ENCODE assay signal across 7 cellular contexts in genomic region chr22:39037071-39037470, GRCh38. TPM values are rescaled to one million over a fixed set of nuclear protein-coding genes. Genes with fewer than 3 reads are reported as not detected.
A peak's percentile ranks its signal among the peaks of the same experiment; 100 is the strongest.
DNase-seq lines count a peak whose midpoint lies in the region; ATAC-seq and TF ChIP-seq lines count a peak whose summit lies in the region.
"Not testable (repeated sequence)": the region's sequence is repeated elsewhere in the genome, so short reads cannot be mapped to it uniquely, and the experiment has no call there.

No MANE protein-coding gene starts in this region.

- peak overlapping the region; percentile 2 for H3K4me3 Mint-ChIP-seq in CD4-positive, alpha-beta T cell
- not testable (repeated sequence) for H3K4me3 Mint-ChIP-seq in H9; WTC11; activated CD8-positive, alpha-beta T cell treated with anti-CD3 and anti-CD28 coated beads, Interleukin-2, amount 10 ng/mL, durations not matched to agents 7 days and 5 days; activated naive CD8-positive, alpha-beta T cell; mesothelial cell of epicardium; stimulated activated memory B cell treated with anti-CD40 and anti-IgM and Interleukin-4, amounts not matched to agents 10 μg/mL and 1 μg/mL and 100 μg/mL, for 72 hours

- not testable (repeated sequence) for H3T11ph ChIP-seq in H9 (ENCODE audit: low read length)

- peaks cover 34% of the 10 kb centered on the region for H3K4me1 Mint-ChIP-seq in CD4-positive, alpha-beta T cell (ENCODE audit: low read depth)
- peaks cover 50 to 53% of the 10 kb centered on the region in 2 experiments for H3K4me1 Mint-ChIP-seq in H9
- peaks cover 63% of the 10 kb centered on the region for H3K4me1 Mint-ChIP-seq in WTC11
- peaks cover 35% of the 10 kb centered on the region for H3K4me1 Mint-ChIP-seq in activated CD8-positive, alpha-beta T cell treated with anti-CD3 and anti-CD28 coated beads, Interleukin-2, amount 10 ng/mL, durations not matched to agents 7 days and 5 days (ENCODE audit: low read depth)
- peaks cover 34% of the 10 kb centered on the region for H3K4me1 Mint-ChIP-seq in activated naive CD8-positive, alpha-beta T cell (ENCODE audit: low read depth)
- H3K4me1 Mint-ChIP-seq in mesothelial cell of epicardium, result peaks cover 22% of the 10 kb centered on the region
- H3K4me1 Mint-ChIP-seq in stimulated activated memory B cell treated with anti-CD40 and anti-IgM and Interleukin-4, amounts not matched to agents 10 μg/mL and 1 μg/mL and 100 μg/mL, for 72 hours, result peaks cover 29% of the 10 kb centered on the region

- H3K27me3 ChIP-seq in CD4-positive, alpha-beta T cell (ENCODE audit: control insufficient read depth, insufficient read depth, low read length); H9 (ENCODE audit: insufficient read depth, low read length): not testable (repeated sequence)

- H2BK15ac ChIP-seq in H9 (ENCODE audit: low read depth, low read length), result not testable (repeated sequence)

- not testable (repeated sequence) for H3K9me3 Mint-ChIP-seq in CD4-positive, alpha-beta T cell; H9; WTC11; activated CD8-positive, alpha-beta T cell treated with anti-CD3 and anti-CD28 coated beads, Interleukin-2, amount 10 ng/mL, durations not matched to agents 7 days and 5 days (ENCODE audit: insufficient read depth); activated naive CD8-positive, alpha-beta T cell (ENCODE audit: low read depth); mesothelial cell of epicardium; stimulated activated memory B cell treated with anti-CD40 and anti-IgM and Interleukin-4, amounts not matched to agents 10 μg/mL and 1 μg/mL and 100 μg/mL, for 72 hours

- not testable (repeated sequence) for H3K9ac ChIP-seq in H9 (ENCODE audit: extremely low read depth, insufficient read length, low read length)

- not testable (repeated sequence) for ATAC-seq in CD4-positive, alpha-beta T cell (ENCODE audit: poor library complexity); WTC11; activated CD8-positive, alpha-beta T cell treated with anti-CD3 and anti-CD28 coated beads, Interleukin-2, amount 10 ng/mL, durations not matched to agents 7 days and 5 days; stimulated activated memory B cell treated with anti-CD40 and anti-IgM and Interleukin-4, amounts not matched to agents 10 μg/mL and 1 μg/mL and 100 μg/mL, for 72 hours

- H3K18ac ChIP-seq in H9 (ENCODE audit: insufficient read length, low read depth, low read length), result not testable (repeated sequence)

- H4K20me1 ChIP-seq in H9 (ENCODE audit: control insufficient read depth, insufficient read depth, insufficient read length), result not testable (repeated sequence)

- not testable (repeated sequence) for H3K23ac ChIP-seq in H9 (ENCODE audit: insufficient read length, low read depth, low read length)

- H3K36me3 Mint-ChIP-seq in CD4-positive, alpha-beta T cell (ENCODE audit: low read depth); H9 (ENCODE audit: insufficient read depth in 1 of 3, low read depth in 3 of 3); WTC11; activated naive CD8-positive, alpha-beta T cell; mesothelial cell of epicardium: not testable (repeated sequence)
- peaks cover 23% of the 10 kb centered on the region for H3K36me3 Mint-ChIP-seq in activated CD8-positive, alpha-beta T cell treated with anti-CD3 and anti-CD28 coated beads, Interleukin-2, amount 10 ng/mL, durations not matched to agents 7 days and 5 days (ENCODE audit: low read depth)
- H3K36me3 Mint-ChIP-seq in stimulated activated memory B cell treated with anti-CD40 and anti-IgM and Interleukin-4, amounts not matched to agents 10 μg/mL and 1 μg/mL and 100 μg/mL, for 72 hours, result peaks cover 18% of the 10 kb centered on the region

- H3K79me2 ChIP-seq in H9 (ENCODE audit: insufficient read depth, low read length), result not testable (repeated sequence)

- not testable (repeated sequence) for H2BK5ac ChIP-seq in H9 (ENCODE audit: insufficient read length, low read length)

- H3K4ac ChIP-seq in H9 (ENCODE audit: low read depth, low read length), result not testable (repeated sequence)

- not testable (repeated sequence) for H2AFZ ChIP-seq in H9 (ENCODE audit: low read length)

- not testable (repeated sequence) for H2BK120ac ChIP-seq in H9 (ENCODE audit: low read depth, low read length, poor library complexity, severe bottlenecking)

- not testable (repeated sequence) for H2AK5ac ChIP-seq in H9 (ENCODE audit: insufficient read length, low read length)

- not testable (repeated sequence) for DNase-seq in CD4-positive, alpha-beta T cell; WTC11 (ENCODE audit: low spot score); activated CD8-positive, alpha-beta T cell treated with anti-CD3 and anti-CD28 coated beads, Interleukin-2, amount 10 ng/mL, durations not matched to agents 7 days and 5 days; mesothelial cell of epicardium (ENCODE audit: low spot score in 2 of 2, unreplicated experiment in 2 of 2)
- peak; percentile 32 for DNase-seq in H9

- H3K23me2 ChIP-seq in H9 (ENCODE audit: insufficient read length, low read depth, low read length, poor library complexity, severe bottlenecking), result not testable (repeated sequence)

- POLR2A ChIA-PET in CD4-positive, alpha-beta T cell (lab: Charles Lee); WTC11 (lab: Charles Lee); activated CD8-positive, alpha-beta T cell treated with anti-CD3 and anti-CD28 coated beads, Interleukin-2, amount 10 ng/mL, durations not matched to agents 7 days and 5 days (lab: Charles Lee): not testable (repeated sequence)

- intact Hi-C loops in CD4-positive, alpha-beta T cell (cut with DNase I, micrococcal nuclease), result not testable (repeated sequence)

- CTCF ChIA-PET in CD4-positive, alpha-beta T cell (lab: Charles Lee); WTC11 (lab: Charles Lee); activated CD8-positive, alpha-beta T cell treated with anti-CD3 and anti-CD28 coated beads, Interleukin-2, amount 10 ng/mL, durations not matched to agents 7 days and 5 days (lab: Charles Lee): not testable (repeated sequence)

- not testable (repeated sequence) for H4K5ac ChIP-seq in H9 (ENCODE audit: insufficient read length, low read depth, low read length)

- not testable (repeated sequence) for H3K14ac ChIP-seq in H9 (ENCODE audit: insufficient read depth, low read length)

- H3K56ac ChIP-seq in H9 (ENCODE audit: insufficient read length, low read depth, low read length), result not testable (repeated sequence)

- H3K27ac Mint-ChIP-seq in CD4-positive, alpha-beta T cell, result not testable (repeated sequence)
- H3K27ac Mint-ChIP-seq in H9 (peak overlapping the region in 2 of 3 experiments; percentile 7 to 69; a peak in 3 of 7 replicates), WTC11 (0 out of 2 replicates have a peak overlapping the region, but pooled peaks have one; percentile 50), mesothelial cell of epicardium (peak overlapping the region; percentile 32)
- H3K27ac Mint-ChIP-seq in activated CD8-positive, alpha-beta T cell treated with anti-CD3 and anti-CD28 coated beads, Interleukin-2, amount 10 ng/mL, durations not matched to agents 7 days and 5 days, result peak overlapping the region; percentile 48
- H3K27ac Mint-ChIP-seq in activated naive CD8-positive, alpha-beta T cell, result peak overlapping the region; percentile 80
- peak overlapping the region; percentile 55 for H3K27ac Mint-ChIP-seq in stimulated activated memory B cell treated with anti-CD40 and anti-IgM and Interleukin-4, amounts not matched to agents 10 μg/mL and 1 μg/mL and 100 μg/mL, for 72 hours

- H3K4me1 ChIP-seq in H9 (ENCODE audit: insufficient read depth, low read length), result not testable (repeated sequence)

- not testable (repeated sequence) for H4K91ac ChIP-seq in H9 (ENCODE audit: insufficient read length, low read depth, low read length)

- WGBS in H9 (ENCODE audit: extremely low coverage, insufficient read length, low lambda C conversion rate), result no CpG with 5 or more reads among the region's 2 CpGs

- H2BK20ac ChIP-seq in H9 (ENCODE audit: low read depth, low read length, poor library complexity, severe bottlenecking), result not testable (repeated sequence)

- not testable (repeated sequence) for H3K4me2 ChIP-seq in H9 (ENCODE audit: insufficient read depth, insufficient read length, low read length)

- not testable (repeated sequence) for H3K27ac ChIP-seq in CD4-positive, alpha-beta T cell (ENCODE audit: low read depth, low read length); H9 (ENCODE audit: insufficient read length, low read depth, low read length)

- not testable (repeated sequence) for H2BK12ac ChIP-seq in H9 (ENCODE audit: insufficient read length, low read depth, low read length)

- not testable (repeated sequence) for H3K79me1 ChIP-seq in H9 (ENCODE audit: insufficient read depth, low read depth, low read length, poor library complexity, severe bottlenecking)

- not testable (repeated sequence) for TF ChIP-seq CTCF in CD4-positive, alpha-beta T cell (IDR thresholded peaks at IDR 0.05); H9 (conservative IDR thresholded peaks at IDR 0.05); WTC11 (IDR thresholded peaks at IDR 0.05); mesothelial cell of epicardium (IDR thresholded peaks at IDR 0.05; ENCODE audit: unreplicated experiment)

- H3K27me3 Mint-ChIP-seq in CD4-positive, alpha-beta T cell; H9 (ENCODE audit: low read depth); WTC11 (ENCODE audit: low read depth); activated CD8-positive, alpha-beta T cell treated with anti-CD3 and anti-CD28 coated beads, Interleukin-2, amount 10 ng/mL, durations not matched to agents 7 days and 5 days (ENCODE audit: low read depth); activated naive CD8-positive, alpha-beta T cell; mesothelial cell of epicardium (ENCODE audit: low read depth); stimulated activated memory B cell treated with anti-CD40 and anti-IgM and Interleukin-4, amounts not matched to agents 10 μg/mL and 1 μg/mL and 100 μg/mL, for 72 hours: not testable (repeated sequence)

- not testable (repeated sequence) for H3K9me3 ChIP-seq in CD4-positive, alpha-beta T cell (ENCODE audit: control insufficient read depth, low read length); H9 (ENCODE audit: control insufficient read depth, low read depth, low read length)

- not testable (repeated sequence) for H4K8ac ChIP-seq in H9 (replicated peaks; ENCODE audit: insufficient read length, low read depth, low read length)

RNA-seq across cellular contexts. Expression of gene APOBEC3F, which starts 3.6 kb away (rescaled TPM):
- total RNA-seq in CD4-positive, alpha-beta T cell, result 1 to 10 TPM; 4.3 to 6.5 TPM
- total RNA-seq in H9 (2021) (8.9 and 11.6 TPM in 2 replicates), WTC11 (2021) (8.7 to 13.1 TPM (median 11.0 TPM) in 3 replicates), mesothelial cell of epicardium (19.0 to 23.8 TPM (median 21.4 TPM) in 3 replicates)
- total RNA-seq in activated CD8-positive, alpha-beta T cell treated with anti-CD3 and anti-CD28 coated beads, Interleukin-2, amount 10 ng/mL, durations not matched to agents 7 days and 5 days, result 10 to 100 TPM; 43.1 to 48.8 TPM

RNA-seq across cellular contexts. Expression of gene APOBEC3D, which starts 16.1 kb away (rescaled TPM):
- 1 to 10 TPM; 7.4 to 8.0 TPM for total RNA-seq in CD4-positive, alpha-beta T cell
- total RNA-seq in H9 (2021) (8.6 and 9.4 TPM in 2 replicates), WTC11 (2021) (5.4 to 10.6 TPM (median 7.0 TPM) in 3 replicates), mesothelial cell of epicardium (3.1 to 4.2 TPM (median 3.2 TPM) in 3 replicates)
- 10 to 100 TPM; 49.1 to 51.5 TPM for total RNA-seq in activated CD8-positive, alpha-beta T cell treated with anti-CD3 and anti-CD28 coated beads, Interleukin-2, amount 10 ng/mL, durations not matched to agents 7 days and 5 days

RNA-seq across cellular contexts. Expression of gene APOBEC3C, which starts 23.0 kb away (rescaled TPM):
- total RNA-seq in CD4-positive, alpha-beta T cell, result 10 to 100 TPM; 13.9 to 14.8 TPM
- total RNA-seq in H9 (2021) (31.7 and 32.1 TPM in 2 replicates), WTC11 (2021) (33.4 to 40.4 TPM (median 39.4 TPM) in 3 replicates), mesothelial cell of epicardium (32.6 to 34.7 TPM (median 34.0 TPM) in 3 replicates)
- total RNA-seq in activated CD8-positive, alpha-beta T cell treated with anti-CD3 and anti-CD28 coated beads, Interleukin-2, amount 10 ng/mL, durations not matched to agents 7 days and 5 days, result 100 to 1,000 TPM; 138 to 147 TPM

RNA-seq across cellular contexts. Expression of gene APOBEC3G, which starts 40.0 kb away (rescaled TPM):
- total RNA-seq in CD4-positive, alpha-beta T cell, result 10 to 100 TPM; 18.8 to 20.6 TPM
- 1.6 and 2.4 TPM in 2 replicates for total RNA-seq in H9 (2021)
- total RNA-seq in WTC11 (2021), result 1.8 to 2.2 TPM (median 2.1 TPM) in 3 replicates
- total RNA-seq in activated CD8-positive, alpha-beta T cell treated with anti-CD3 and anti-CD28 coated beads, Interleukin-2, amount 10 ng/mL, durations not matched to agents 7 days and 5 days, result 100 to 1,000 TPM; 134 to 138 TPM
- total RNA-seq in mesothelial cell of epicardium, result 5.5 to 6.7 TPM (median 6.1 TPM) in 3 replicates

RNA-seq across cellular contexts. Expression of gene APOBEC3B, which starts 54.9 kb away (rescaled TPM):
- total RNA-seq in CD4-positive, alpha-beta T cell, result not detected
- 28.1 and 29.0 TPM in 2 replicates for total RNA-seq in H9 (2021)
- total RNA-seq in WTC11 (2021), result 4.0 to 7.5 TPM (median 6.4 TPM) in 3 replicates
- 10 to 100 TPM; 12.1 to 13.3 TPM for total RNA-seq in activated CD8-positive, alpha-beta T cell treated with anti-CD3 and anti-CD28 coated beads, Interleukin-2, amount 10 ng/mL, durations not matched to agents 7 days and 5 days
- total RNA-seq in mesothelial cell of epicardium, result 4.3 to 5.1 TPM (median 4.9 TPM) in 3 replicates
